In the genomic region with DNA sequence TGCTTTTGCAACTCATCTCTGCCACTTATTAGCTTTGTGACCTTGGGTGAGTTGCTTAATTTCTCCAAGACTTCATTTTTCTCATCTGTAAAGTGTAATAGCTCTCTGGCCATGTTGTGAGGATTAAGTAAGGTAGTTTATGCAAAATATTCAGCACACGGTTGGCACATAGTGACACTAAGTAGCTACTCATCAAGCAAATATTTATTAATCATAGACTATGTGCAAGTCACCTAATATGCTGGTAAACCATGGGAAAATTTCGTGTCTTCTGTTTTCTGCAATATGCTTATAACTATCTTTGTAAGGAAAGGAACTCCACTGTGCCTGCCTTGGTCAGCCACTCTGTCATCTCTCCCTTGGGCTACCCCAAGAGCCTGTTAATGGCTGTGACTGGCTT, we compare ENCODE assay signal across 22 cellular contexts. TPM values are rescaled to one million over a fixed set of nuclear protein-coding genes. Genes with fewer than 3 reads are reported as not detected.
DNase-seq lines count a peak whose midpoint lies in the region; ATAC-seq, FAIRE-seq and TF ChIP-seq lines count a peak whose summit lies in the region.
"Had no signal": no experiment of that assay in that cellular context is flagged by ENCODE, and none has a peak within 500 bp of the region (broad histone marks: within the 10 kb centered on the region; RNA-seq: fewer than 3 reads in every experiment).

No MANE protein-coding gene starts in this region.

- H3K4me1 ChIP-seq in astrocyte (ENCODE audit: insufficient read depth, low read length) = no peaks in the 10 kb centered on the region
- no peaks in the 10 kb centered on the region for H3K4me1 ChIP-seq in CD8-positive, alpha-beta T cell (ENCODE audit: insufficient read depth, low read length)
- H3K4me1 ChIP-seq: Caco-2, SJCRH30 had no signal

- TF ChIP-seq CTCF in astrocyte (IDR thresholded peaks at IDR 0.05; ENCODE audit: insufficient read depth, low read depth, low read length) = no peak
- TF ChIP-seq CTCF in fibroblast of mammary gland (conservative IDR thresholded peaks at IDR 0.05; ENCODE audit: control insufficient read depth, insufficient read depth, low read depth, low read length) = no peak
- TF ChIP-seq CTCF in CD8-positive, alpha-beta T cell (IDR thresholded peaks at IDR 0.05) = no peak

- no peaks in the 10 kb centered on the region for H3K36me3 ChIP-seq in astrocyte (ENCODE audit: insufficient read depth, low read length)
- no peaks in the 10 kb centered on the region for H3K36me3 ChIP-seq in CD8-positive, alpha-beta T cell (ENCODE audit: insufficient read depth, low read length)
- H3K36me3 ChIP-seq: SJCRH30 had no signal

- POLR2A ChIA-PET in CD8-positive, alpha-beta T cell (lab: Charles Lee) = no interaction called here

- TF ChIP-seq POLR2A in H54 (IDR thresholded peaks at IDR 0.05; ENCODE audit: low read depth, low read length) = no peak

- no peak overlapping the region for H2AFZ ChIP-seq in astrocyte (ENCODE audit: low read depth, low read length)
- H2AFZ ChIP-seq: PC-9 had no signal

- no peak overlapping the region for H3K9ac ChIP-seq in astrocyte (ENCODE audit: low read length)

- H3K27ac Mint-ChIP-seq in astrocyte (ENCODE audit: unreplicated experiment) = no peak overlapping the region
- H3K27ac Mint-ChIP-seq in CD8-positive, alpha-beta T cell = no peak overlapping the region
- H3K27ac Mint-ChIP-seq: B cell, H9 had no signal

- H3K27ac ChIP-seq in astrocyte (ENCODE audit: low read depth, low read length) = no peak overlapping the region
- H3K27ac ChIP-seq in CD8-positive, alpha-beta T cell (ENCODE audit: low read depth, low read length) = no peak overlapping the region
- H3K27ac ChIP-seq: PC-9, RWPE1, SJCRH30 had no signal

- CTCF ChIA-PET in CD8-positive, alpha-beta T cell (lab: Charles Lee) = no interaction called here

- peak; percentile 8 for DNase-seq in GM04503 (ENCODE audit: low read depth)
- DNase-seq in astrocyte (ENCODE audit: low read depth) = no peak
- peak; percentile 50 for DNase-seq in fibroblast of mammary gland (ENCODE audit: low read depth)
- DNase-seq in H54 (ENCODE audit: insufficient read length, low spot score) = no peak
- DNase-seq in NK-92 (lab: John Stamatoyannopoulos, UW; ENCODE audit: unreplicated experiment) = no peak
- no peak for DNase-seq in CD8-positive, alpha-beta T cell
- DNase-seq in SHP77 treated with DMSO at 0.1 percent for 48 hours (lab: John Stamatoyannopoulos, UW) = no peak
- DNase-seq: ACHN, Caco-2, DMS153, H9, IMR-90, NCI-H1417, NCI-H187, NCI-H2107, NCI-H510A, NCI-H748 treated with DMSO at 0.1 percent for 48 hours, PC-9, SJCRH30 had no signal

- H3K9me3 ChIP-seq in astrocyte (ENCODE audit: insufficient read depth, low read depth, low read length) = no peaks in the 10 kb centered on the region
- no peaks in the 10 kb centered on the region for H3K9me3 ChIP-seq in CD8-positive, alpha-beta T cell (ENCODE audit: low read length)
- H3K9me3 ChIP-seq: Caco-2, SJCRH30 had no signal

- peaks cover 21% of the 10 kb centered on the region for H3K27me3 Mint-ChIP-seq in astrocyte (ENCODE audit: low read depth, unreplicated experiment)
- peaks cover 1% of the 10 kb centered on the region for H3K27me3 Mint-ChIP-seq in CD8-positive, alpha-beta T cell (ENCODE audit: low read depth)

- no peaks in the 10 kb centered on the region for H4K20me1 ChIP-seq in astrocyte (ENCODE audit: insufficient read depth, low read length)

- H3K4me3 ChIP-seq in astrocyte (ENCODE audit: insufficient read depth, low read depth, low read length) (no peak overlapping the region), fibroblast of mammary gland (ENCODE audit: control insufficient read depth, low read depth, low read length) (no peak overlapping the region)
- H3K4me3 ChIP-seq in CD8-positive, alpha-beta T cell (ENCODE audit: low read depth, low read length) = no peak overlapping the region
- H3K4me3 ChIP-seq: PC-9, SJCRH30 had no signal

- no peak overlapping the region for H3K4me3 Mint-ChIP-seq in astrocyte (ENCODE audit: unreplicated experiment)
- H3K4me3 Mint-ChIP-seq in CD8-positive, alpha-beta T cell = no peak overlapping the region
- H3K4me3 Mint-ChIP-seq: B cell, H9 had no signal

- no peaks in the 10 kb centered on the region for H3K4me1 Mint-ChIP-seq in astrocyte (ENCODE audit: low read depth, unreplicated experiment)
- H3K4me1 Mint-ChIP-seq in CD8-positive, alpha-beta T cell (ENCODE audit: low read depth) = peaks cover 3% of the 10 kb centered on the region
- H3K4me1 Mint-ChIP-seq: B cell had no signal

- intact Hi-C loops in CD8-positive, alpha-beta T cell (cut with DNase I, micrococcal nuclease) = no loop called here

- FAIRE-seq in astrocyte (lab: Jason Lieb, UNC) (peak; percentile 78), H54 (lab: Jason Lieb, UNC) (no peak)
- FAIRE-seq: HTR-8/SVneo had no signal

- H3K36me3 Mint-ChIP-seq in astrocyte (ENCODE audit: low read depth, unreplicated experiment) = no peaks in the 10 kb centered on the region
- H3K36me3 Mint-ChIP-seq in CD8-positive, alpha-beta T cell = no peaks in the 10 kb centered on the region

- no peak for ATAC-seq in CD8-positive, alpha-beta T cell

- no peaks in the 10 kb centered on the region for H3K9me3 Mint-ChIP-seq in astrocyte (ENCODE audit: unreplicated experiment)
- no peaks in the 10 kb centered on the region for H3K9me3 Mint-ChIP-seq in CD8-positive, alpha-beta T cell

- H3K79me2 ChIP-seq in astrocyte (ENCODE audit: insufficient read depth, low read length) = no peaks in the 10 kb centered on the region

- peaks cover 3% of the 10 kb centered on the region for H3K27me3 ChIP-seq in astrocyte (ENCODE audit: insufficient read depth, low read length)
- H3K27me3 ChIP-seq in CD8-positive, alpha-beta T cell (ENCODE audit: insufficient read depth, low read length) = no peaks in the 10 kb centered on the region
- H3K27me3 ChIP-seq: SJCRH30 had no signal

- H3K4me2 ChIP-seq in astrocyte (ENCODE audit: low read length) = no peak overlapping the region
- H3K4me2 ChIP-seq: PC-9 had no signal

RNA-seq across cellular contexts. Expression of a gene that starts 50.3 kb away (rescaled TPM):
- total RNA-seq in astrocyte = 12.1 and 22.9 TPM in 2 replicates
- 1 to 10 TPM; 5.6 to 6.1 TPM for total RNA-seq in CD8-positive, alpha-beta T cell

Comparison
In these comparisons a context has a peak if more than half of its experiments do, and no peak if none do; other contexts are left out.
1. DNase-seq: peak in GM04503 (single experiment) and fibroblast of mammary gland (single experiment); none in astrocyte (single experiment), H54 (single experiment), NK-92 (single experiment), CD8-positive, alpha-beta T cell (0 of 7) and SHP77 treated with DMSO at 0.1 percent for 48 hours (single experiment).